In the genomic region with DNA sequence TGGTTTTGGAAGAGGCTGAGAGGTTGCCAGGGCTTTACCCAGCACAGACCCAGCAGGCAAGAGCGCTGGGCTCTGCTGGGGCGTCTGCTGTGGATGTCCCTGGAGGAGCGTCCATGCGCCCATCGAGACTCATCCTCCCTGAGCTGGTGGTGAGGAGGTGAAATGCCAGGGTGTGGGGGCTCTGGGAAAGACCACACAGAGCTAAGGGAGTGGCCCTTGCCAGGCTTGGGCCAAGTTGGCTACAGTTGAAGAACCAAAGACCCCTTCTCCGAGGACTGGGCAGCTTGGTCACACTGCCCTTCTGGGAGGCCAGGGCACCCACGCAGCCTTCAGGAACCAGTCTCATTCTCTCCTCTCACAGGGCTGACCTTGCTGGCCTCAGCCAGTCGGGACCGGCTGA, we compare ENCODE assay signal across 1 cellular context.
TF ChIP-seq lines count a peak whose summit lies in the region.

No MANE protein-coding gene starts in this region.

TF ChIP-seq in IMR-90, 13 proteins besides CTCF, POLR2A, EP300 and RAD21:
- TF ChIP-seq CHD1 (IDR thresholded peaks at IDR 0.05; ENCODE audit: low read depth, low read length) (no peak), ELK1 (IDR thresholded peaks at IDR 0.05; ENCODE audit: borderline replicate concordance, low read depth, low read length) (no peak), FOS (IDR thresholded peaks at IDR 0.05; ENCODE audit: low read depth, low read length) (no peak), RCOR1 (IDR thresholded peaks at IDR 0.05; ENCODE audit: insufficient replicate concordance, low read length) (no peak), NFE2L2 (IDR thresholded peaks at IDR 0.05; ENCODE audit: low read depth, low read length) (no peak), MAFK (IDR thresholded peaks at IDR 0.05; ENCODE audit: low read depth, low read length) (no peak), CEBPB (IDR thresholded peaks at IDR 0.05; ENCODE audit: low read depth, low read length) (no peak), MXI1 (IDR thresholded peaks at IDR 0.05; ENCODE audit: borderline replicate concordance, low read depth, low read length) (no peak), MAZ (IDR thresholded peaks at IDR 0.05; ENCODE audit: borderline replicate concordance, low read depth, low read length) (no peak)
- TF ChIP-seq, protein P1, sequence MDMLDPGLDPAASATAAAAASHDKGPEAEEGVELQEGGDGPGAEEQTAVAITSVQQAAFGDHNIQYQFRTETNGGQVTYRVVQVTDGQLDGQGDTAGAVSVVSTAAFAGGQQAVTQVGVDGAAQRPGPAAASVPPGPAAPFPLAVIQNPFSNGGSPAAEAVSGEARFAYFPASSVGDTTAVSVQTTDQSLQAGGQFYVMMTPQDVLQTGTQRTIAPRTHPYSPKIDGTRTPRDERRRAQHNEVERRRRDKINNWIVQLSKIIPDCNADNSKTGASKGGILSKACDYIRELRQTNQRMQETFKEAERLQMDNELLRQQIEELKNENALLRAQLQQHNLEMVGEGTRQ (IDR thresholded peaks at IDR 0.05; ENCODE audit: low read depth, low read length), result no peak
